Comparison of ENCODE assay signal across 2 cellular contexts in genomic region chr9:3359048-3359692, GRCh38.
TF ChIP-seq lines count a peak whose summit lies in the region.

No MANE protein-coding gene starts in this region.

TF ChIP-seq in A549, 52 proteins besides CTCF, POLR2A, EP300 and RAD21 (continued from another document):
- TF ChIP-seq REST (IDR thresholded peaks at IDR 0.05) (no peak), HOXB13 (CRISPR knock-in tag; IDR thresholded peaks at IDR 0.05; ENCODE audit: low read depth) (no peak), CBX2 (IDR thresholded peaks at IDR 0.05; ENCODE audit: borderline replicate concordance, low read depth) (no peak), POLR2AphosphoS2 (conservative IDR thresholded peaks at IDR 0.05; ENCODE audit: low read length) (no peak), PBX3 (IDR thresholded peaks at IDR 0.05) (no peak), BHLHE40 (IDR thresholded peaks at IDR 0.05; ENCODE audit: low read depth, low read length) (no peak), RARB (CRISPR knock-in tag; IDR thresholded peaks at IDR 0.05) (no peak), RCOR1 (IDR thresholded peaks at IDR 0.05; ENCODE audit: low read depth, low read length) (no peak), NR3C1 (IDR thresholded peaks at IDR 0.05) (no peak), HMGXB4 (CRISPR knock-in tag; IDR thresholded peaks at IDR 0.05; ENCODE audit: borderline replicate concordance) (no peak), HEYL (CRISPR knock-in tag; IDR thresholded peaks at IDR 0.05) (no peak), USF2 (IDR thresholded peaks at IDR 0.05) (no peak), ZNF302 (CRISPR knock-in tag; IDR thresholded peaks at IDR 0.05) (no peak), HOXB5 (CRISPR knock-in tag; IDR thresholded peaks at IDR 0.05) (no peak), FOXS1 (CRISPR knock-in tag; IDR thresholded peaks at IDR 0.05) (no peak)
TF ChIP-seq in A549: peak in this region for 0.

TF ChIP-seq in GM23338, 12 proteins besides CTCF, POLR2A, EP300 and RAD21 (continued from another document):
- no peak for TF ChIP-seq ETS1 (IDR thresholded peaks at IDR 0.05)
- no peak for TF ChIP-seq EZH2phosphoT487 (IDR thresholded peaks at IDR 0.05; ENCODE audit: unreplicated experiment)
- TF ChIP-seq JUNB (IDR thresholded peaks at IDR 0.05; ENCODE audit: unreplicated experiment) = no peak
- TF ChIP-seq ZNF114 (CRISPR knock-in tag; IDR thresholded peaks at IDR 0.05) = no peak
- no peak for TF ChIP-seq STAT1 (IDR thresholded peaks at IDR 0.05; ENCODE audit: unreplicated experiment)
- TF ChIP-seq ZNF462 (CRISPR knock-in tag; IDR thresholded peaks at IDR 0.05) = no peak
